ENCODE assay signal across 1 cellular context in genomic region chr11:66278396-66279091, GRCh38.
A peak's percentile ranks its signal among the peaks of the same experiment; 100 is the strongest.
TF ChIP-seq lines count a peak whose summit lies in the region.

No MANE protein-coding gene starts in this region.

TF ChIP-seq in H1, 55 proteins besides CTCF, POLR2A, EP300 and RAD21:
- TF ChIP-seq TAF1 (IDR thresholded peaks at IDR 0.05; ENCODE audit: low read depth, low read length) (0 out of 2 replicates have a peak, but pooled peaks have one; percentile 17), SIN3A (conservative IDR thresholded peaks at IDR 0.05 in 1 of 2, IDR thresholded peaks at IDR 0.05 in 1 of 2; ENCODE audit: low read depth in 1 of 2, low read length in 2 of 2) (peak in 1 of 2 experiments; percentile 16; a peak in 1 of 4 replicates), NANOG (IDR thresholded peaks at IDR 0.05; ENCODE audit: insufficient read depth, low read depth, low read length, poor library complexity, severe bottlenecking) (no peak)
